In the genomic region with DNA sequence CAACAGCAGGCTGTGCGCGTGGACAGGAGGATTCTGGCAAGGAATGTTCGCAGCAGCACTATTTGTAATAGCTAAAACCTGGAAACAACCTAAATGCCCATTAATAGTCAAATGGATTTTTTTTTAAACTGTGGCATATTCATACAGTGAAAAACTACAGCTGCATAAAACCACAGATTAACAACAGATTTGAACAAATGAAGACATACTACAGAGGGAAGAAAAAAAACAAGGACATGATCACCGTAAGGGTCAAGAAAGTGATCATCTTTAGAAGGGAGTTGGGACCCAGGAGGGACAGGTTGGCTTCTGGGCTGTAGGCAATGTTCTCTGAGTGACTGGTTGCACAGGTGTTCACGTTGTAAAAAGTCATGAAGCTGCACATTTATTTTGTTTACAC, we compare ENCODE assay signal across 18 cellular contexts. TPM values are rescaled to one million over a fixed set of nuclear protein-coding genes. Genes with fewer than 3 reads are reported as not detected.
DNase-seq lines count a peak whose midpoint lies in the region; ATAC-seq and TF ChIP-seq lines count a peak whose summit lies in the region.
"Had no signal": no experiment of that assay in that cellular context is flagged by ENCODE, and none has a peak within 500 bp of the region (broad histone marks: within the 10 kb centered on the region; RNA-seq: fewer than 3 reads in every experiment).

No MANE protein-coding gene starts in this region.

- H3K4me1 Mint-ChIP-seq in stimulated activated naive CD8-positive, alpha-beta T cell treated with anti-CD3 and anti-CD28 coated beads, Interleukin-15, Interleukin-2, amounts not matched to agents 100 ng/mL and 50 ng/mL, for 24 hours (ENCODE audit: low read depth), result peaks cover 17% of the 10 kb centered on the region
- H3K4me1 Mint-ChIP-seq in stimulated activated naive CD8-positive, alpha-beta T cell treated with anti-CD3 and anti-CD28 coated beads, Interleukin-15, amount 100 ng/mL, for 72 hours, result peaks cover 16% of the 10 kb centered on the region
- H3K4me1 Mint-ChIP-seq in T-helper 2 cell treated with Interferon-gamma antibody and Interleukin-4, amounts not matched to agents 5 μg/mL and 100 μg/mL, for 36 hours (ENCODE audit: low read depth), result peaks cover 13% of the 10 kb centered on the region
- H3K4me1 Mint-ChIP-seq in memory B cell, result peaks cover 10% of the 10 kb centered on the region

- peaks cover 18% of the 10 kb centered on the region for H3K36me3 Mint-ChIP-seq in stimulated activated naive CD8-positive, alpha-beta T cell treated with anti-CD3 and anti-CD28 coated beads, Interleukin-15, Interleukin-2, amounts not matched to agents 100 ng/mL and 50 ng/mL, for 24 hours (ENCODE audit: low read depth)
- H3K36me3 Mint-ChIP-seq in T-helper 2 cell treated with Interferon-gamma antibody and Interleukin-4, amounts not matched to agents 5 μg/mL and 100 μg/mL, for 36 hours (ENCODE audit: low read depth), result no peaks in the 10 kb centered on the region
- H3K36me3 Mint-ChIP-seq in memory B cell, result peaks cover 18% of the 10 kb centered on the region

- TF ChIP-seq CTCF in vagina (IDR thresholded peaks at IDR 0.05), result no peak

- ATAC-seq in stimulated activated naive CD8-positive, alpha-beta T cell treated with anti-CD3 and anti-CD28 coated beads, Interleukin-15, amount 100 ng/mL, for 72 hours, result no peak
- no peak for ATAC-seq in memory B cell (ENCODE audit: low read depth)

- no peaks in the 10 kb centered on the region for H3K9me3 Mint-ChIP-seq in stimulated activated naive CD8-positive, alpha-beta T cell treated with anti-CD3 and anti-CD28 coated beads, Interleukin-15, Interleukin-2, amounts not matched to agents 100 ng/mL and 50 ng/mL, for 24 hours
- H3K9me3 Mint-ChIP-seq in stimulated activated naive CD8-positive, alpha-beta T cell treated with anti-CD3 and anti-CD28 coated beads, Interleukin-15, amount 100 ng/mL, for 72 hours, result no peaks in the 10 kb centered on the region
- H3K9me3 Mint-ChIP-seq in T-helper 2 cell treated with Interferon-gamma antibody and Interleukin-4, amounts not matched to agents 5 μg/mL and 100 μg/mL, for 36 hours, result no peaks in the 10 kb centered on the region
- peaks cover 3% of the 10 kb centered on the region for H3K9me3 Mint-ChIP-seq in memory B cell
- H3K9me3 Mint-ChIP-seq: activated T-cell treated with anti-CD3 and anti-CD28 coated beads, Interleukin-2, amount 50 U/mL, for 24 hours; HFFc6 had no signal

- H3K27ac Mint-ChIP-seq in stimulated activated naive CD8-positive, alpha-beta T cell treated with anti-CD3 and anti-CD28 coated beads, Interleukin-15, Interleukin-2, amounts not matched to agents 100 ng/mL and 50 ng/mL, for 24 hours, result no peak overlapping the region
- no peak overlapping the region for H3K27ac Mint-ChIP-seq in stimulated activated naive CD8-positive, alpha-beta T cell treated with anti-CD3 and anti-CD28 coated beads, Interleukin-15, amount 100 ng/mL, for 72 hours
- H3K27ac Mint-ChIP-seq in T-helper 2 cell treated with Interferon-gamma antibody and Interleukin-4, amounts not matched to agents 5 μg/mL and 100 μg/mL, for 36 hours, result no peak overlapping the region
- H3K27ac Mint-ChIP-seq in memory B cell, result no peak overlapping the region
- H3K27ac Mint-ChIP-seq: activated T-cell treated with anti-CD3 and anti-CD28 coated beads, Interleukin-2, amount 50 U/mL, for 24 hours; HFFc6 had no signal

- H3K4me3 ChIP-seq in vagina, result no peak overlapping the region

- H3K27ac ChIP-seq in vagina, result peak overlapping the region; percentile 69
- H3K27ac ChIP-seq: skin epidermis had no signal

- no peak for TF ChIP-seq POLR2A in vagina (IDR thresholded peaks at IDR 0.05)

- DNase-seq in stimulated activated naive CD8-positive, alpha-beta T cell treated with anti-CD3 and anti-CD28 coated beads, Interleukin-15, amount 100 ng/mL, for 72 hours, result no peak
- DNase-seq in T-helper 2 cell treated with Interferon-gamma antibody and Interleukin-4, amounts not matched to agents 5 μg/mL and 100 μg/mL, for 36 hours (ENCODE audit: low spot score), result no peak
- DNase-seq in memory B cell (ENCODE audit: low spot score in 2 of 2), result no peak
- no peak for DNase-seq in vagina (ENCODE audit: extremely low spot score in 2 of 2)
- no peak for DNase-seq in foreskin melanocyte
- no peak for DNase-seq in NCI-H1048 (lab: John Stamatoyannopoulos, UW)
- DNase-seq in OCI-M2 (lab: John Stamatoyannopoulos, UW; ENCODE audit: unreplicated experiment), result no peak
- DNase-seq: activated CD4-positive, alpha-beta T cell treated with anti-CD3 and anti-CD28 coated beads for 4 hours; activated T-cell treated with anti-CD3 and anti-CD28 coated beads, Interleukin-2, amount 50 U/mL, for 24 hours; EL; HFFc6; left ventricle myocardium superior; NCI-H748 treated with DMSO at 0.1 percent for 48 hours; stimulated activated CD4-positive, alpha-beta T cell treated with anti-CD3 and anti-CD28 coated beads, Interleukin-4, amount 100 ng/mL, for 1 hour; substantia nigra had no signal

- H3K4me3 Mint-ChIP-seq in stimulated activated naive CD8-positive, alpha-beta T cell treated with anti-CD3 and anti-CD28 coated beads, Interleukin-15, Interleukin-2, amounts not matched to agents 100 ng/mL and 50 ng/mL, for 24 hours, result peak overlapping the region; percentile 17
- peak overlapping the region in 1 of 2 donors; percentile 20 for H3K4me3 Mint-ChIP-seq in stimulated activated naive CD8-positive, alpha-beta T cell treated with anti-CD3 and anti-CD28 coated beads, Interleukin-15, amount 100 ng/mL, for 72 hours
- H3K4me3 Mint-ChIP-seq in T-helper 2 cell treated with Interferon-gamma antibody and Interleukin-4, amounts not matched to agents 5 μg/mL and 100 μg/mL, for 36 hours, result peak overlapping the region; percentile 3
- H3K4me3 Mint-ChIP-seq in memory B cell, result peak overlapping the region; percentile 51

- peaks cover 20% of the 10 kb centered on the region for H3K4me1 ChIP-seq in vagina

- no peaks in the 10 kb centered on the region for H3K9me3 ChIP-seq in vagina
- H3K9me3 ChIP-seq: esophagus muscularis mucosa had no signal

- H3K36me3 ChIP-seq in vagina, result peaks cover 0 to 8% of the 10 kb centered on the region in 2 donors

- peaks cover 49% of the 10 kb centered on the region for H3K27me3 Mint-ChIP-seq in stimulated activated naive CD8-positive, alpha-beta T cell treated with anti-CD3 and anti-CD28 coated beads, Interleukin-15, Interleukin-2, amounts not matched to agents 100 ng/mL and 50 ng/mL, for 24 hours
- peaks cover 22% of the 10 kb centered on the region for H3K27me3 Mint-ChIP-seq in stimulated activated naive CD8-positive, alpha-beta T cell treated with anti-CD3 and anti-CD28 coated beads, Interleukin-15, amount 100 ng/mL, for 72 hours
- H3K27me3 Mint-ChIP-seq in T-helper 2 cell treated with Interferon-gamma antibody and Interleukin-4, amounts not matched to agents 5 μg/mL and 100 μg/mL, for 36 hours (ENCODE audit: low read depth), result peaks cover 55% of the 10 kb centered on the region
- peaks cover 20% of the 10 kb centered on the region for H3K27me3 Mint-ChIP-seq in memory B cell

- H3K27me3 ChIP-seq in vagina, result no peaks in the 10 kb centered on the region
- H3K27me3 ChIP-seq: esophagus muscularis mucosa had no signal

- intact Hi-C loops in vagina (cut with DNase I), result loop anchor here (5.0 to 10.0 kb wide), 2 partner anchors 62 to 95 kb away; no protein-coding TSS in a partner anchor

RNA-seq across cellular contexts. Expression of gene TMOD1, which starts 1.2 kb away (rescaled TPM):
- 21.1 TPM for total RNA-seq in vagina
